ENCODE assay signal across 8 cellular contexts in genomic region chr19:50051224-50051895, GRCh38. TPM values are rescaled to one million over a fixed set of nuclear protein-coding genes. Genes with fewer than 3 reads are reported as not detected.
DNase-seq lines count a peak whose midpoint lies in the region; ATAC-seq and TF ChIP-seq lines count a peak whose summit lies in the region.
"Not testable (repeated sequence)": the region's sequence is repeated elsewhere in the genome, so short reads cannot be mapped to it uniquely, and the experiment has no call there.

No MANE protein-coding gene starts in this region.

- H3K27ac Mint-ChIP-seq in GM23338; activated T-helper 2 cell treated with anti-CD3 and anti-CD28 coated beads, Interferon-gamma antibody, Interleukin-2, Interleukin-4, amounts not matched to agents 10 μg/mL and 5 μg/mL and 100 μg/mL, durations not matched to agents 14 hours and 24 hours and 36 hours: not testable (repeated sequence)
- peak overlapping the region; percentile 73 to 97 (median 89) for H3K27ac Mint-ChIP-seq in naive thymus-derived CD4-positive, alpha-beta T cell

- peak overlapping the region; percentile 87 for H3K4me2 ChIP-seq in GM23338

- not testable (repeated sequence) for H3F3A ChIP-seq in GM23338 (replicated peaks; ENCODE audit: low read depth)

- H3K27ac ChIP-seq in 22Rv1 = peak overlapping the region; percentile 87
- H3K27ac ChIP-seq in GM23338 (ENCODE audit: low read depth); SJCRH30; cardiac muscle cell: not testable (repeated sequence)
- H3K27ac ChIP-seq in coronary artery = peak overlapping the region; percentile 68 to 87
- H3K27ac ChIP-seq in naive thymus-derived CD4-positive, alpha-beta T cell (ENCODE audit: low read depth, low read length) = peak overlapping the region; percentile 85
- peak overlapping the region in 7 of 21 experiments; percentile 12 to 78 (median 64) for H3K27ac ChIP-seq in skin epidermis

- DNase-seq in GM23338 (ENCODE audit: low spot score); SJCRH30; activated T-helper 2 cell treated with anti-CD3 and anti-CD28 coated beads, Interferon-gamma antibody, Interleukin-2, Interleukin-4, amounts not matched to agents 10 μg/mL and 5 μg/mL and 100 μg/mL, durations not matched to agents 14 hours and 24 hours and 36 hours (ENCODE audit: low spot score); coronary artery (ENCODE audit: low spot score); cardiac muscle cell (ENCODE audit: low read depth in 1 of 2, low spot score in 1 of 2); naive thymus-derived CD4-positive, alpha-beta T cell: not testable (repeated sequence)

- peak overlapping the region; percentile 89 for H2AFZ ChIP-seq in GM23338

- not testable (repeated sequence) for H3K27me3 Mint-ChIP-seq in GM23338 (ENCODE audit: insufficient read depth, low read depth, poor library complexity); activated T-helper 2 cell treated with anti-CD3 and anti-CD28 coated beads, Interferon-gamma antibody, Interleukin-2, Interleukin-4, amounts not matched to agents 10 μg/mL and 5 μg/mL and 100 μg/mL, durations not matched to agents 14 hours and 24 hours and 36 hours (ENCODE audit: low read depth); naive thymus-derived CD4-positive, alpha-beta T cell

- H3K4me3 ChIP-seq in GM23338 (peak overlapping the region; percentile 73), SJCRH30 (peak overlapping the region; percentile 56), coronary artery (peak overlapping the region; percentile 83), cardiac muscle cell (peak overlapping the region; percentile 41), skin epidermis (peak overlapping the region; percentile 36 to 49 (median 42))
- H3K4me3 ChIP-seq in naive thymus-derived CD4-positive, alpha-beta T cell (ENCODE audit: low read length) = peak overlapping the region; percentile 85

- not testable (repeated sequence) for ATAC-seq in GM23338; naive thymus-derived CD4-positive, alpha-beta T cell

- not testable (repeated sequence) for H3K9me3 ChIP-seq in SJCRH30 (replicated peaks); cardiac muscle cell (ENCODE audit: low read depth); naive thymus-derived CD4-positive, alpha-beta T cell (ENCODE audit: control insufficient read depth in 2 of 3, low read length in 3 of 3)

- CTCF ChIA-PET in naive thymus-derived CD4-positive, alpha-beta T cell (lab: Charles Lee) = not testable (repeated sequence)

- H3K4me3 Mint-ChIP-seq in GM23338 = not testable (repeated sequence)
- H3K4me3 Mint-ChIP-seq in activated T-helper 2 cell treated with anti-CD3 and anti-CD28 coated beads, Interferon-gamma antibody, Interleukin-2, Interleukin-4, amounts not matched to agents 10 μg/mL and 5 μg/mL and 100 μg/mL, durations not matched to agents 14 hours and 24 hours and 36 hours (ENCODE audit: low read depth) = peak overlapping the region; percentile 69
- peak overlapping the region; percentile 78 to 99 (median 90) for H3K4me3 Mint-ChIP-seq in naive thymus-derived CD4-positive, alpha-beta T cell

- intact Hi-C loops in activated T-helper 2 cell treated with anti-CD3 and anti-CD28 coated beads, Interferon-gamma antibody, Interleukin-2, Interleukin-4, amounts not matched to agents 10 μg/mL and 5 μg/mL and 100 μg/mL, durations not matched to agents 14 hours and 24 hours and 36 hours (cut with micrococcal nuclease) = not testable (repeated sequence)
- intact Hi-C loops in naive thymus-derived CD4-positive, alpha-beta T cell (cut with micrococcal nuclease) = loop anchor here (1.0 to 2.0 kb wide), 2 partner anchors 27 to 122 kb away; partner anchors contain the start of genes ATF5 (in 1 of the 2), NUP62 (in 1 of the 2) and VRK3 (in 1 of the 2)

- H3K9me2 ChIP-seq in GM23338 (ENCODE audit: insufficient read depth) = not testable (repeated sequence)

- H3K79me2 ChIP-seq in GM23338 (replicated peaks; ENCODE audit: insufficient read depth) = not testable (repeated sequence)

- not testable (repeated sequence) for H3K4me1 Mint-ChIP-seq in GM23338; activated T-helper 2 cell treated with anti-CD3 and anti-CD28 coated beads, Interferon-gamma antibody, Interleukin-2, Interleukin-4, amounts not matched to agents 10 μg/mL and 5 μg/mL and 100 μg/mL, durations not matched to agents 14 hours and 24 hours and 36 hours (ENCODE audit: low read depth)
- H3K4me1 Mint-ChIP-seq in naive thymus-derived CD4-positive, alpha-beta T cell = peaks cover 5 to 20% (median 14%) of the 10 kb centered on the region in 7 donors

- not testable (repeated sequence) for H3K36me3 ChIP-seq in GM23338 (ENCODE audit: insufficient read depth); cardiac muscle cell; naive thymus-derived CD4-positive, alpha-beta T cell (ENCODE audit: control insufficient read depth in 2 of 3, insufficient read depth in 3 of 3, low read length in 3 of 3)
- H3K36me3 ChIP-seq in SJCRH30 = peaks cover 20% of the 10 kb centered on the region

- POLR2A ChIA-PET in naive thymus-derived CD4-positive, alpha-beta T cell (lab: Charles Lee) = not testable (repeated sequence)

- not testable (repeated sequence) for H4K20me1 ChIP-seq in GM23338 (replicated peaks; ENCODE audit: insufficient read depth)

- TF ChIP-seq CTCF in 22Rv1 (IDR thresholded peaks at IDR 0.05); GM23338 (conservative IDR thresholded peaks at IDR 0.05; ENCODE audit: low read depth in 2 of 2); coronary artery (IDR thresholded peaks at IDR 0.05); cardiac muscle cell (IDR thresholded peaks at IDR 0.05; ENCODE audit: low read depth, low read length): not testable (repeated sequence)

- peaks cover 50% of the 10 kb centered on the region for H3K36me3 Mint-ChIP-seq in GM23338 (ENCODE audit: low read depth)
- H3K36me3 Mint-ChIP-seq in activated T-helper 2 cell treated with anti-CD3 and anti-CD28 coated beads, Interferon-gamma antibody, Interleukin-2, Interleukin-4, amounts not matched to agents 10 μg/mL and 5 μg/mL and 100 μg/mL, durations not matched to agents 14 hours and 24 hours and 36 hours (ENCODE audit: low read depth) = peaks cover 30% of the 10 kb centered on the region
- H3K36me3 Mint-ChIP-seq in naive thymus-derived CD4-positive, alpha-beta T cell = peaks cover 0 to 35% (median 13%) of the 10 kb centered on the region in 5 donors

- peaks cover 96% of the 10 kb centered on the region for H3K9me3 Mint-ChIP-seq in GM23338
- H3K9me3 Mint-ChIP-seq in activated T-helper 2 cell treated with anti-CD3 and anti-CD28 coated beads, Interferon-gamma antibody, Interleukin-2, Interleukin-4, amounts not matched to agents 10 μg/mL and 5 μg/mL and 100 μg/mL, durations not matched to agents 14 hours and 24 hours and 36 hours = peaks cover 52% of the 10 kb centered on the region
- H3K9me3 Mint-ChIP-seq in naive thymus-derived CD4-positive, alpha-beta T cell = peaks cover 0 to 27% (median 1%) of the 10 kb centered on the region in 11 donors

- H3K4me1 ChIP-seq in GM23338 (ENCODE audit: insufficient read depth); SJCRH30; cardiac muscle cell (ENCODE audit: low read depth): not testable (repeated sequence)
- H3K4me1 ChIP-seq in naive thymus-derived CD4-positive, alpha-beta T cell (ENCODE audit: control insufficient read depth in 2 of 2, insufficient read depth in 2 of 2, low read length in 2 of 2) = peaks cover 0 to 13% of the 10 kb centered on the region in 2 donors

- H3K27me3 ChIP-seq in GM23338 (ENCODE audit: insufficient read depth); SJCRH30; cardiac muscle cell; naive thymus-derived CD4-positive, alpha-beta T cell (ENCODE audit: control insufficient read depth in 2 of 2, insufficient read depth in 2 of 2, low read length in 2 of 2): not testable (repeated sequence)

RNA-seq across cellular contexts. Expression of gene ZNF473, which starts 25.6 kb away (rescaled TPM):
- 17.4 and 18.9 TPM in 2 replicates for total RNA-seq in GM23338 (2014; rRNA removed; shearing (Covaris generic))
- 1.5 and 3.3 TPM in 2 replicates for polyA plus RNA-seq in GM23338 (2016; fragmentation: Nextera tagmentation; extraction: Ambion mirVana)
- total RNA-seq in SJCRH30 (2014; rRNA removed; shearing (Covaris generic)) = 18.9 and 21.4 TPM in 2 replicates
- 11.2 TPM in 2 replicates for total RNA-seq in activated T-helper 2 cell treated with anti-CD3 and anti-CD28 coated beads, Interferon-gamma antibody, Interleukin-2, Interleukin-4, amounts not matched to agents 10 μg/mL and 5 μg/mL and 100 μg/mL, durations not matched to agents 14 hours and 24 hours and 36 hours
- total RNA-seq in cardiac muscle cell = 6.3 and 6.5 TPM in 2 replicates
- polyA plus RNA-seq in cardiac muscle cell = 4.4 and 5.3 TPM in 2 replicates
- 10 to 100 TPM in 2 of 5 experiments, 1 to 10 TPM in 3; 6.3 to 13.9 (median 9.6) TPM for total RNA-seq in naive thymus-derived CD4-positive, alpha-beta T cell
- polyA plus RNA-seq in naive thymus-derived CD4-positive, alpha-beta T cell = 1 to 10 TPM; 2.8 to 7.5 TPM

RNA-seq across cellular contexts. Expression of gene VRK3, which starts 26.2 kb away (rescaled TPM):
- 20.4 and 29.1 TPM in 2 replicates for total RNA-seq in GM23338 (2014; rRNA removed; shearing (Covaris generic))
- 17.4 and 19.2 TPM in 2 replicates for polyA plus RNA-seq in GM23338 (2016; fragmentation: Nextera tagmentation; extraction: Ambion mirVana)
- 16.9 and 23.1 TPM in 2 replicates for total RNA-seq in SJCRH30 (2014; rRNA removed; shearing (Covaris generic))
- 60.8 and 67.7 TPM in 2 replicates for total RNA-seq in activated T-helper 2 cell treated with anti-CD3 and anti-CD28 coated beads, Interferon-gamma antibody, Interleukin-2, Interleukin-4, amounts not matched to agents 10 μg/mL and 5 μg/mL and 100 μg/mL, durations not matched to agents 14 hours and 24 hours and 36 hours
- 29.9 and 34.3 TPM in 2 replicates for total RNA-seq in cardiac muscle cell
- polyA plus RNA-seq in cardiac muscle cell = 38.1 and 45.9 TPM in 2 replicates
- 100 to 1,000 TPM in 2 of 5 experiments, 10 to 100 TPM in 3; 70.6 to 121 (median 84.7) TPM for total RNA-seq in naive thymus-derived CD4-positive, alpha-beta T cell
- 10 to 100 TPM; 73.9 to 98.4 TPM for polyA plus RNA-seq in naive thymus-derived CD4-positive, alpha-beta T cell
